20 cellular contexts compared by ENCODE assay signal in the genomic region with DNA sequence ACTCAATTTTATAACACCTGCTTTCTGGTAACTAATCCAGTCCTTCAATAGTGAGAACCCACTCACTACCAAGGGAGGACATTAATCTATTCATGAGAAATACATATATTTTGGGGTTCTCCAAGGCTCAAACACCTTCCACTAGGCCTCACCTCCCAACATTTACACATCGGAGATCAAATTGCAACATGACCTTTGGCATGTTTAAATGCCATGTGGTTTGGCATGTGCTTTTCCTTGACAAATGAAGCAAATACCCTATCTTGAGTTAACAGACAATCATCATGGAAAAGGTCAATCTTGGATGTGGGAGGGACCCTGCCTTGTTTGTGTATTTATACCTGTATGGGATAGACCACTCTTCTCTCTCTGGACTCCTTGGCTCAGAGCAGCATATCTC. TPM values are rescaled to one million over a fixed set of nuclear protein-coding genes. Genes with fewer than 3 reads are reported as not detected.
"Had no signal": no experiment of that assay in that cellular context is flagged by ENCODE, and none has a peak within 500 bp of the region (broad histone marks: within the 10 kb centered on the region; RNA-seq: fewer than 3 reads in every experiment).

No MANE protein-coding gene starts in this region.

- H3K27me3 ChIP-seq: adrenal gland, heart right ventricle, right atrium auricular region had no signal

- H3K36me3 ChIP-seq: adrenal gland, heart right ventricle, right atrium auricular region had no signal

- DNase-seq: activated CD4-positive, alpha-beta T cell treated with anti-CD3 and anti-CD28 coated beads, Interleukin-2, amount 50 U/mL, for 1 hour; activated CD4-positive, CD25-positive, alpha-beta regulatory T cell; activated naive CD4-positive, alpha-beta T cell treated with anti-CD3 and anti-CD28 coated beads, Interleukin-2, amount 50 U/mL, for 16 hours; activated T-cell treated with anti-CD3 and anti-CD28 coated beads for 4 hours; caudate nucleus; cortex of kidney; effector CD8-positive, alpha-beta T cell; heart right ventricle; left ventricle myocardium superior; midbrain; naive B cell; T-helper 17 cell had no signal

- H3K4me3 ChIP-seq: adrenal gland, heart right ventricle, right atrium auricular region had no signal

- ATAC-seq: activated T-helper 17 cell treated with anti-CD3 and anti-CD28 coated beads, Interleukin-2, amount 50 U/mL, for 72 hours; left ventricle myocardium superior; T-helper 17 cell had no signal

- H3K9me3 ChIP-seq: adrenal gland, heart right ventricle, right atrium auricular region had no signal

- H3K27ac ChIP-seq: adrenal gland, right atrium auricular region had no signal

- H3K4me1 ChIP-seq: adrenal gland, right atrium auricular region had no signal

RNA-seq across cellular contexts. Expression of gene SPINK14, which starts 21.9 kb away (rescaled TPM):
- total RNA-seq: activated CD8-positive, alpha-beta memory T cell treated with anti-CD3 and anti-CD28 coated beads for 36 hours; activated T-helper 17 cell treated with anti-CD3 and anti-CD28 coated beads, Interleukin-2, amount 50 U/mL, for 72 hours; adrenal gland; fibroblast of lung; frontal cortex; heart right ventricle; left ventricle myocardium superior; right atrium auricular region; T-helper 17 cell; urinary bladder had no signal
- polyA plus RNA-seq: adrenal gland, fibroblast of lung, heart right ventricle, small intestine, urinary bladder had no signal

RNA-seq across cellular contexts. Expression of gene SPINK6, which starts 56.4 kb away (rescaled TPM):
- total RNA-seq: activated CD8-positive, alpha-beta memory T cell treated with anti-CD3 and anti-CD28 coated beads for 36 hours; activated T-helper 17 cell treated with anti-CD3 and anti-CD28 coated beads, Interleukin-2, amount 50 U/mL, for 72 hours; fibroblast of lung; frontal cortex; heart right ventricle; left ventricle myocardium superior; right atrium auricular region; T-helper 17 cell; urinary bladder had no signal
- polyA plus RNA-seq: adrenal gland, fibroblast of lung, heart right ventricle, small intestine, urinary bladder had no signal
